11 cellular contexts compared by ENCODE assay signal in genomic region chr17:82836823-82837357, GRCh38. TPM values are rescaled to one million over a fixed set of nuclear protein-coding genes. Genes with fewer than 3 reads are reported as not detected.
A peak's percentile ranks its signal among the peaks of the same experiment; 100 is the strongest.
DNase-seq lines count a peak whose midpoint lies in the region; ATAC-seq and TF ChIP-seq lines count a peak whose summit lies in the region.
"Had no signal": no experiment of that assay in that cellular context is flagged by ENCODE, and none has a peak within 500 bp of the region (broad histone marks: within the 10 kb centered on the region; RNA-seq: fewer than 3 reads in every experiment).

No MANE protein-coding gene starts in this region.

- no peaks in the 10 kb centered on the region for H3K36me3 Mint-ChIP-seq in neural crest cell (ENCODE audit: low read depth)

- no peak overlapping the region for H3K27ac Mint-ChIP-seq in neural crest cell (ENCODE audit: unreplicated experiment)
- H3K27ac Mint-ChIP-seq: activated naive CD4-positive, alpha-beta T cell treated with anti-CD3 and anti-CD28 coated beads, Interleukin-2, amount 10 ng/mL, durations not matched to agents 7 days and 5 days had no signal

- ATAC-seq in GM21786 (IDR thresholded peaks at IDR 0.05; ENCODE audit: unreplicated experiment) (no peak), HG02610 (IDR thresholded peaks at IDR 0.05; ENCODE audit: unreplicated experiment) (no peak)
- ATAC-seq: stimulated activated naive CD8-positive, alpha-beta T cell treated with anti-CD3 and anti-CD28 coated beads, Interleukin-15, Interleukin-2, amounts not matched to agents 100 U/mL and 50 U/mL, for 24 hours had no signal

- no peaks in the 10 kb centered on the region for H3K27me3 Mint-ChIP-seq in neural crest cell (ENCODE audit: low read depth)
- H3K27me3 Mint-ChIP-seq: activated naive CD4-positive, alpha-beta T cell treated with anti-CD3 and anti-CD28 coated beads, Interleukin-2, amount 10 ng/mL, durations not matched to agents 7 days and 5 days had no signal

- intact Hi-C loops in stomach (cut with DNase I; ENCODE audit: low total_unique reads) = no loop called here

- no peak for TF ChIP-seq EP300 in stomach (IDR thresholded peaks at IDR 0.05)

- H3K9me3 ChIP-seq in stomach = no peaks in the 10 kb centered on the region
- H3K9me3 ChIP-seq: ovary had no signal

- TF ChIP-seq CTCF in epithelial cell of esophagus (IDR thresholded peaks at IDR 0.05; ENCODE audit: insufficient read depth, low read depth, low read length, missing control alignments) = peak; percentile 32
- peak; percentile 51 for TF ChIP-seq CTCF in neural crest cell (conservative IDR thresholded peaks at IDR 0.05)
- TF ChIP-seq CTCF in stomach (IDR thresholded peaks at IDR 0.05) = no peak

- WGBS in stomach, 5 donors = 71 to 82% (median 80%) methylated on average over 12 of the region's 12 CpGs

- no peak for TF ChIP-seq POLR2A in stomach (IDR thresholded peaks at IDR 0.05)

- H3K4me3 Mint-ChIP-seq in neural crest cell = no peak overlapping the region
- H3K4me3 Mint-ChIP-seq: activated naive CD4-positive, alpha-beta T cell treated with anti-CD3 and anti-CD28 coated beads, Interleukin-2, amount 10 ng/mL, durations not matched to agents 7 days and 5 days had no signal

- H3K4me1 ChIP-seq in stomach = no peaks in the 10 kb centered on the region

- peak; percentile 59 for DNase-seq in CD1c-positive myeloid dendritic cell (ENCODE audit: extremely low spot score)
- peak; percentile 10 for DNase-seq in NCI-H2171 (lab: John Stamatoyannopoulos, UW)
- DNase-seq in epithelial cell of esophagus (ENCODE audit: low read depth) = peak; percentile 59
- no peak for DNase-seq in neural crest cell (ENCODE audit: low read depth, low spot score)
- no peak for DNase-seq in occipital lobe (lab: John Stamatoyannopoulos, UW)
- no peak for DNase-seq in stomach
- DNase-seq: activated naive CD4-positive, alpha-beta T cell treated with anti-CD3 and anti-CD28 coated beads, Interleukin-2, amount 10 ng/mL, durations not matched to agents 7 days and 5 days; stimulated activated naive CD8-positive, alpha-beta T cell treated with anti-CD3 and anti-CD28 coated beads, Interleukin-15, Interleukin-2, amounts not matched to agents 100 U/mL and 50 U/mL, for 24 hours had no signal

- H3K36me3 ChIP-seq in stomach = peaks cover 4 to 19% (median 16%) of the 10 kb centered on the region in 4 donors
- H3K36me3 ChIP-seq: ovary had no signal

- no peaks in the 10 kb centered on the region for H3K9me3 Mint-ChIP-seq in neural crest cell
- H3K9me3 Mint-ChIP-seq: activated naive CD4-positive, alpha-beta T cell treated with anti-CD3 and anti-CD28 coated beads, Interleukin-2, amount 10 ng/mL, durations not matched to agents 7 days and 5 days had no signal

- no peaks in the 10 kb centered on the region for H3K27me3 ChIP-seq in stomach
- H3K27me3 ChIP-seq: ovary had no signal

- peaks cover 9% of the 10 kb centered on the region for H3K4me1 Mint-ChIP-seq in neural crest cell

- H3K27ac ChIP-seq in stomach = peak overlapping the region in 1 of 5 donors; percentile 13

- H3K4me3 ChIP-seq in epithelial cell of esophagus (ENCODE audit: low read length) (peak overlapping the region; percentile 70), stomach (no peak overlapping the region)
- H3K4me3 ChIP-seq: ovary had no signal

RNA-seq across cellular contexts. Expression of gene ZNF750, which starts 2.9 kb away (rescaled TPM):
- total RNA-seq in neural crest cell = not detected in 2 replicates
- total RNA-seq in occipital lobe = not detected
- not detected for total RNA-seq in stomach
- 1 to 10 TPM in 1 of 3 donors, not detected in 2; 9.5 TPM for polyA plus RNA-seq in stomach
- total RNA-seq: ovary had no signal

Comparison
In these comparisons a context has a peak if more than half of its experiments do, and no peak if none do; other contexts are left out.
1. DNase-seq: peak in CD1c-positive myeloid dendritic cell (single experiment), NCI-H2171 (single experiment) and epithelial cell of esophagus (single experiment); none in neural crest cell (single experiment), occipital lobe (single experiment) and stomach (single experiment).
2. CTCF ChIP-seq: peak in epithelial cell of esophagus (single experiment) and neural crest cell (single experiment); none in stomach (0 of 7).